In genomic region chr14:36271939-36272907, GRCh38 we compare ENCODE assay signal across 8 cellular contexts. TPM values are rescaled to one million over a fixed set of nuclear protein-coding genes. Genes with fewer than 3 reads are reported as not detected.
DNase-seq lines count a peak whose midpoint lies in the region; ATAC-seq and TF ChIP-seq lines count a peak whose summit lies in the region.

No MANE protein-coding gene starts in this region.

- H3K4me3 ChIP-seq in CD4-positive, CD25-positive, alpha-beta regulatory T cell (ENCODE audit: low read depth, low read length), result no peak overlapping the region
- H3K4me3 ChIP-seq in esophagus (ENCODE audit: low read depth in 1 of 2, low read length in 2 of 2), result peak overlapping the region; percentile 13 to 38

- no peak for ATAC-seq in CD4-positive, CD25-positive, alpha-beta regulatory T cell (ENCODE audit: low read depth in 2 of 2)
- ATAC-seq in SK-N-SH treated with all-trans-retinoic acid at 6 μM for 48 hours (peak; percentile 57), HG03571 (IDR thresholded peaks at IDR 0.05; ENCODE audit: unreplicated experiment) (no peak)

- peak in 1 of 3 donors; percentile 18 for DNase-seq in CD4-positive, CD25-positive, alpha-beta regulatory T cell
- DNase-seq in renal cortical epithelial cell (ENCODE audit: low read depth) (peak; percentile 7), posterior vena cava (ENCODE audit: low spot score) (no peak), iPS-NIHi11 (ENCODE audit: low spot score) (no peak), hepatic stellate cell (ENCODE audit: low spot score) (no peak)

- H3K4me1 ChIP-seq in CD4-positive, CD25-positive, alpha-beta regulatory T cell (ENCODE audit: control insufficient read depth, insufficient read depth, low read length, poor library complexity, severe bottlenecking), result no peaks in the 10 kb centered on the region
- H3K4me1 ChIP-seq in esophagus (ENCODE audit: control insufficient read depth in 2 of 2, insufficient read depth in 2 of 2, low read length in 1 of 2), result peaks cover 4 to 5% of the 10 kb centered on the region in 2 donors

- H3K4me1 Mint-ChIP-seq in CD4-positive, CD25-positive, alpha-beta regulatory T cell, result peaks cover 0 to 14% (median 1%) of the 10 kb centered on the region in 4 donors

- 10 to 11% methylated on average over 29 of the region's 29 CpGs for WGBS in esophagus, 2 donors

- peaks cover 56% of the 10 kb centered on the region for H3K27me3 Mint-ChIP-seq in CD4-positive, CD25-positive, alpha-beta regulatory T cell

- no peak overlapping the region for H3K27ac ChIP-seq in CD4-positive, CD25-positive, alpha-beta regulatory T cell (ENCODE audit: insufficient read depth, low read length, poor library complexity, severe bottlenecking)
- H3K27ac ChIP-seq in esophagus (ENCODE audit: low read depth in 2 of 2, low read length in 1 of 2), result no peak overlapping the region

- H3K9me3 ChIP-seq in CD4-positive, CD25-positive, alpha-beta regulatory T cell (ENCODE audit: control insufficient read depth in 2 of 2, low read length in 2 of 2), result no peaks in the 10 kb centered on the region
- no peaks in the 10 kb centered on the region for H3K9me3 ChIP-seq in esophagus (ENCODE audit: control insufficient read depth in 2 of 2, insufficient read depth in 1 of 2, low read depth in 1 of 2, low read length in 1 of 2)

- no peaks in the 10 kb centered on the region for H3K36me3 ChIP-seq in CD4-positive, CD25-positive, alpha-beta regulatory T cell (ENCODE audit: control insufficient read depth, insufficient read depth, low read length)
- H3K36me3 ChIP-seq in esophagus (ENCODE audit: control insufficient read depth in 2 of 2, insufficient read depth in 2 of 2, low read length in 1 of 2), result no peaks in the 10 kb centered on the region

- H3K27me3 ChIP-seq in CD4-positive, CD25-positive, alpha-beta regulatory T cell (ENCODE audit: control insufficient read depth, insufficient read depth, low read length), result peaks cover 17% of the 10 kb centered on the region
- H3K27me3 ChIP-seq in esophagus (ENCODE audit: control insufficient read depth in 1 of 2, insufficient read depth in 2 of 2, low read length in 2 of 2), result no peaks in the 10 kb centered on the region

- H3K27ac Mint-ChIP-seq in CD4-positive, CD25-positive, alpha-beta regulatory T cell, result no peak overlapping the region

- no peaks in the 10 kb centered on the region for H3K36me3 Mint-ChIP-seq in CD4-positive, CD25-positive, alpha-beta regulatory T cell

- H3K4me3 Mint-ChIP-seq in CD4-positive, CD25-positive, alpha-beta regulatory T cell, result peak overlapping the region in 3 of 4 donors; percentile 65 to 87 (median 83)

- intact Hi-C loops in posterior vena cava (cut with DNase I), result no loop called here

- peaks cover 0 to 4% (median 0%) of the 10 kb centered on the region in 7 donors for H3K9me3 Mint-ChIP-seq in CD4-positive, CD25-positive, alpha-beta regulatory T cell

TF ChIP-seq in SK-N-SH treated with all-trans-retinoic acid at 6 μM for 48 hours, 23 proteins besides CTCF, POLR2A, EP300 and RAD21:
- TF ChIP-seq ESRRG (CRISPR knock-in tag; IDR thresholded peaks at IDR 0.05) (no peak), PPARA (CRISPR knock-in tag; IDR thresholded peaks at IDR 0.05; ENCODE audit: borderline replicate concordance) (no peak), OSR1 (CRISPR knock-in tag; IDR thresholded peaks at IDR 0.05) (no peak), TSHZ2 (CRISPR knock-in tag; IDR thresholded peaks at IDR 0.05) (no peak), GLIS3 (CRISPR knock-in tag; IDR thresholded peaks at IDR 0.05) (no peak), CREB5 (CRISPR knock-in tag; IDR thresholded peaks at IDR 0.05; ENCODE audit: low read depth) (no peak)
- TF ChIP-seq, protein P1, sequence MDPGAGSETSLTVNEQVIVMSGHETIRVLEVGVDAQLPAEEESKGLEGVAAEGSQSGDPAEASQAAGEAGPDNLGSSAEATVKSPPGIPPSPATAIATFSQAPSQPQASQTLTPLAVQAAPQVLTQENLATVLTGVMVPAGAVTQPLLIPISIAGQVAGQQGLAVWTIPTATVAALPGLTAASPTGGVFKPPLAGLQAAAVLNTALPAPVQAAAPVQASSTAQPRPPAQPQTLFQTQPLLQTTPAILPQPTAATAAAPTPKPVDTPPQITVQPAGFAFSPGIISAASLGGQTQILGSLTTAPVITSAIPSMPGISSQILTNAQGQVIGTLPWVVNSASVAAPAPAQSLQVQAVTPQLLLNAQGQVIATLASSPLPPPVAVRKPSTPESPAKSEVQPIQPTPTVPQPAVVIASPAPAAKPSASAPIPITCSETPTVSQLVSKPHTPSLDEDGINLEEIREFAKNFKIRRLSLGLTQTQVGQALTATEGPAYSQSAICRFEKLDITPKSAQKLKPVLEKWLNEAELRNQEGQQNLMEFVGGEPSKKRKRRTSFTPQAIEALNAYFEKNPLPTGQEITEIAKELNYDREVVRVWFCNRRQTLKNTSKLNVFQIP (CRISPR knock-in tag; IDR thresholded peaks at IDR 0.05; ENCODE audit: borderline replicate concordance, low read depth), result no peak

RNA-seq across cellular contexts. Expression of gene MBIP, which starts 48.2 kb away (rescaled TPM):
- 42.2 TPM for total RNA-seq in CD4-positive, CD25-positive, alpha-beta regulatory T cell
- 10 to 100 TPM; 19.2 to 25.4 (median 23.7) TPM for polyA plus RNA-seq in CD4-positive, CD25-positive, alpha-beta regulatory T cell
- 10 to 100 TPM in 1 of 2 donors, 1 to 10 TPM in 1; 9.2 to 11.3 TPM for polyA plus RNA-seq in esophagus
- total RNA-seq in renal cortical epithelial cell (11.5 and 24.2 TPM in 2 replicates), posterior vena cava (10 to 100 TPM; 17.8 to 19.3 TPM)
